15 cellular contexts compared by ENCODE assay signal in genomic region chr6:47044418-47044817, GRCh38.
DNase-seq lines count a peak whose midpoint lies in the region; TF ChIP-seq lines count a peak whose summit lies in the region.
"Had no signal": no experiment of that assay in that cellular context is flagged by ENCODE, and none has a peak within 500 bp of the region (broad histone marks: within the 10 kb centered on the region; RNA-seq: fewer than 3 reads in every experiment).

No MANE protein-coding gene starts in this region.

- H3K9me3 ChIP-seq in parathyroid adenoma (ENCODE audit: control insufficient read depth, low read length), result no peaks in the 10 kb centered on the region
- H3K9me3 ChIP-seq: SJCRH30 had no signal

- H3K9ac ChIP-seq in parathyroid adenoma, result no peak overlapping the region

- DNase-seq in ELR (ENCODE audit: low read depth) (peak; percentile 95), NOMO-1 treated with dmso at 0.1 percent for 144 hours (lab: John Stamatoyannopoulos, UW; ENCODE audit: unreplicated experiment) (peak; percentile 10), epithelial cell of esophagus (ENCODE audit: low read depth) (peak; percentile 93), NK-92 (lab: John Stamatoyannopoulos, UW; ENCODE audit: unreplicated experiment) (no peak), GM10266 (ENCODE audit: extremely low spot score) (no peak), midbrain (lab: John Stamatoyannopoulos, UW) (no peak), NCI-H1436 treated with DMSO at 0.1 percent for 48 hours (lab: John Stamatoyannopoulos, UW) (no peak)
- DNase-seq: activated CD4-positive, alpha-beta T cell treated with anti-CD3 and anti-CD28 coated beads for 36 hours; activated effector memory CD4-positive, alpha-beta T cell treated with Interleukin-2 at 50 U/mL for 16 hours; CD8-positive, alpha-beta memory T cell; foreskin melanocyte; SJCRH30; stimulated activated CD4-positive, alpha-beta T cell treated with anti-CD3 and anti-CD28 coated beads, Interleukin-4, amount 100 ng/mL, for 24 hours; stimulated activated naive CD8-positive, alpha-beta T cell treated with anti-CD3 and anti-CD28 coated beads, Interleukin-15, amount 100 ng/mL, for 72 hours had no signal

- peak overlapping the region; percentile 43 for H2AFZ ChIP-seq in parathyroid adenoma

- H3K27me3 ChIP-seq in parathyroid adenoma (ENCODE audit: control insufficient read depth, insufficient read depth, low read length), result no peaks in the 10 kb centered on the region
- H3K27me3 ChIP-seq: SJCRH30 had no signal

- TF ChIP-seq CTCF in epithelial cell of esophagus (IDR thresholded peaks at IDR 0.05; ENCODE audit: insufficient read depth, low read depth, low read length, missing control alignments) (no peak), parathyroid adenoma (IDR thresholded peaks at IDR 0.05) (no peak), GM10266 (IDR thresholded peaks at IDR 0.05; ENCODE audit: control insufficient read depth, insufficient read depth, low read depth, missing control alignments) (no peak)

- H3K27ac ChIP-seq in parathyroid adenoma, result no peak overlapping the region
- H3K27ac ChIP-seq: SJCRH30 had no signal

- no peaks in the 10 kb centered on the region for H3K79me2 ChIP-seq in parathyroid adenoma

- peaks cover 20% of the 10 kb centered on the region for H3K4me1 ChIP-seq in parathyroid adenoma

- H3K36me3 ChIP-seq in parathyroid adenoma (ENCODE audit: control insufficient read depth, insufficient read depth, low read length), result no peaks in the 10 kb centered on the region
- H3K36me3 ChIP-seq: SJCRH30 had no signal

- H3K4me3 ChIP-seq in epithelial cell of esophagus (ENCODE audit: low read length) (no peak overlapping the region), parathyroid adenoma (ENCODE audit: low read depth, low read length) (no peak overlapping the region)
- H3K4me3 ChIP-seq: SJCRH30 had no signal

- no peak overlapping the region for H3K4me2 ChIP-seq in parathyroid adenoma (ENCODE audit: low read length)

Comparison
In these comparisons a context has a peak if more than half of its experiments do, and no peak if none do; other contexts are left out.
1. DNase-seq: peak in ELR (single experiment), NOMO-1 treated with dmso at 0.1 percent for 144 hours (single experiment) and epithelial cell of esophagus (single experiment); none in NK-92 (single experiment), GM10266 (single experiment), midbrain (single experiment) and NCI-H1436 treated with DMSO at 0.1 percent for 48 hours (single experiment).